9 cellular contexts compared by ENCODE assay signal in the genomic region with DNA sequence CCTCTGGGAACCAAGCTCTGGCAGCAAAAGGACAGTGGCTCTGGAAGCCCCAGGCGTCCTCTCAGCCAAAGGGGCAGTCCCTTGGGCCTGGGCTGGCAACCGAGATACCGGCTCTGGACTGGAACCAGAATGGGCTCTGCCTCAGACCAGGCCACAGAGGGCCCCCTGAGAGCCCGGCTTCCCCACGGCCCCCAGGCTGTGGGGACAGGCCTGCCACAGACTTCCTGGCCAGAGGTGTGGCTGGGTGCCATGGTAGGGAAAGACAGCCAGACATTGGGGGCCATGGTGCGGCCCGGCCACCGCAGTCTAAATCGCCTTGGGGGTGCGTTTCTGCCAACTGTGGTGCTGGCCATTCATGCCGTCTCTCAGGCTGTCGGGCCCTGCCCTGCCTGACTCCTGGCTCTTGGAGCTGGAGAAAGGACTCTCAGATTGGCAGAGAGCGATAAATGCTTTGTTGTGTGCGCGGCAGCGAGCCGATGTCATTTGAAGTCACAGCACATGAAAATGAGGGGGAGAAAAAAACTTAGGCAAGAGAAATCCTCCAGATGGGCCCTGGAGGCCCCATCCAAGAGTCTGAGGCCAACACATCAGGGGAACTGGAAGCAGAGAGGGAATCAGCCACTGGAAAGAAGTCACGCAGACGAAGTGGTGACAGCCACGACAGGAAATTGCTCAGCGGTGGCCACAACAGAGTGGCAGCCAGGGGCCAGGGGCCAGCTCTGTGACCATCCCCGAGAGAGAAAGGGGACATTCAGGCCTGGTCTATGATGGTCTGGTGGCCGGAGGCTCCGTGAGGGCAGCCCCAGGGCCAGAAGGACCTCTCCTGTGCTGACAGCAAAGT. TPM values are rescaled to one million over a fixed set of nuclear protein-coding genes. Genes with fewer than 3 reads are reported as not detected.
DNase-seq lines count a peak whose midpoint lies in the region; ATAC-seq, FAIRE-seq and TF ChIP-seq lines count a peak whose summit lies in the region.
"Had no signal": no experiment of that assay in that cellular context is flagged by ENCODE, and none has a peak within 500 bp of the region (broad histone marks: within the 10 kb centered on the region; RNA-seq: fewer than 3 reads in every experiment).

No MANE protein-coding gene starts in this region.

- CTCF ChIA-PET in CD8-positive, alpha-beta memory T cell (lab: Charles Lee) = no interaction called here
- CTCF ChIA-PET in T-cell (lab: Charles Lee) = no interaction called here

- peaks cover 59% of the 10 kb centered on the region for H3K4me1 ChIP-seq in CD8-positive, alpha-beta memory T cell (ENCODE audit: insufficient read depth, low read length)
- H3K4me1 ChIP-seq in gastroesophageal sphincter = peaks cover 10 to 100% (median 85%) of the 10 kb centered on the region in 3 donors
- peaks cover 94% of the 10 kb centered on the region for H3K4me1 ChIP-seq in parathyroid adenoma

- TF ChIP-seq POLR2A in gastroesophageal sphincter (IDR thresholded peaks at IDR 0.05) = no peak

- H3K27ac ChIP-seq in CD8-positive, alpha-beta memory T cell (ENCODE audit: low read depth, low read length) = peak overlapping the region; percentile 92
- H3K27ac ChIP-seq in gastroesophageal sphincter = peak overlapping the region; percentile 35 to 91 (median 87)
- H3K27ac ChIP-seq in parathyroid adenoma = peak overlapping the region; percentile 99
- H3K27ac ChIP-seq: VCaP had no signal

- H2AFZ ChIP-seq in parathyroid adenoma = peak overlapping the region; percentile 25

- no peak overlapping the region for H3K4me3 Mint-ChIP-seq in CD8-positive, alpha-beta memory T cell
- no peak overlapping the region for H3K4me3 Mint-ChIP-seq in T-cell
- H3K4me3 Mint-ChIP-seq in immature natural killer cell = peak overlapping the region in 2 of 5 donors; percentile 8 to 68

- H3K9ac ChIP-seq in parathyroid adenoma = peak overlapping the region; percentile 50

- H3K4me3 ChIP-seq in CD8-positive, alpha-beta memory T cell (ENCODE audit: low read length) = no peak overlapping the region
- H3K4me3 ChIP-seq in gastroesophageal sphincter = peak overlapping the region in 1 of 2 donors; percentile 12
- no peak overlapping the region for H3K4me3 ChIP-seq in parathyroid adenoma (ENCODE audit: low read depth, low read length)

- H3K9me3 ChIP-seq in CD8-positive, alpha-beta memory T cell (ENCODE audit: low read length) = no peaks in the 10 kb centered on the region
- H3K9me3 ChIP-seq in gastroesophageal sphincter (no peaks in the 10 kb centered on the region), parathyroid adenoma (ENCODE audit: control insufficient read depth, low read length) (no peaks in the 10 kb centered on the region)

- H3K36me3 ChIP-seq in CD8-positive, alpha-beta memory T cell (ENCODE audit: insufficient read depth, low read length) = no peaks in the 10 kb centered on the region
- no peaks in the 10 kb centered on the region for H3K36me3 ChIP-seq in gastroesophageal sphincter
- H3K36me3 ChIP-seq in parathyroid adenoma (ENCODE audit: control insufficient read depth, insufficient read depth, low read length) = no peaks in the 10 kb centered on the region

- H3K4me1 Mint-ChIP-seq in CD8-positive, alpha-beta memory T cell = peaks cover 37 to 74% (median 37%) of the 10 kb centered on the region in 3 donors
- H3K4me1 Mint-ChIP-seq in T-cell (peaks cover 47 to 76% (median 60%) of the 10 kb centered on the region in 3 donors), immature natural killer cell (peaks cover 55 to 58% of the 10 kb centered on the region in 2 donors)

- H3K4me2 ChIP-seq in parathyroid adenoma (ENCODE audit: low read length) = peak overlapping the region; percentile 42

- ATAC-seq in T-cell (replicated peaks in 1 of 4) = no peak
- ATAC-seq in gastroesophageal sphincter = peak; percentile 28
- no peak for ATAC-seq in GM18520 (IDR thresholded peaks at IDR 0.05; ENCODE audit: unreplicated experiment)

- TF ChIP-seq CTCF in gastroesophageal sphincter (IDR thresholded peaks at IDR 0.05) (no peak), parathyroid adenoma (IDR thresholded peaks at IDR 0.05) (no peak)

- H3K27me3 ChIP-seq in CD8-positive, alpha-beta memory T cell (ENCODE audit: insufficient read depth, low read length, poor library complexity, severe bottlenecking) = no peaks in the 10 kb centered on the region
- H3K27me3 ChIP-seq in gastroesophageal sphincter = no peaks in the 10 kb centered on the region
- no peaks in the 10 kb centered on the region for H3K27me3 ChIP-seq in parathyroid adenoma (ENCODE audit: control insufficient read depth, insufficient read depth, low read length)

- H3K27ac Mint-ChIP-seq in CD8-positive, alpha-beta memory T cell = peak overlapping the region in 4 of 8 donors; percentile 18 to 62 (median 42)
- H3K27ac Mint-ChIP-seq in T-cell (peak overlapping the region; percentile 52 to 53), immature natural killer cell (peak overlapping the region in 2 of 6 donors; percentile 30 to 91)

- H3K27me3 Mint-ChIP-seq in CD8-positive, alpha-beta memory T cell = peaks cover 0 to 1% of the 10 kb centered on the region in 2 donors
- H3K27me3 Mint-ChIP-seq in T-cell = no peaks in the 10 kb centered on the region
- peaks cover under 1 to 4% (median 2%) of the 10 kb centered on the region in 3 donors for H3K27me3 Mint-ChIP-seq in immature natural killer cell (ENCODE audit: low read depth in 3 of 3)

- no peak for DNase-seq in CD8-positive, alpha-beta memory T cell
- DNase-seq in T-cell (no peak), frontal cortex (ENCODE audit: low spot score in 2 of 2) (no peak), NCI-H82 (lab: John Stamatoyannopoulos, UW) (no peak), immature natural killer cell (no peak)

- no peaks in the 10 kb centered on the region for H3K9me3 Mint-ChIP-seq in CD8-positive, alpha-beta memory T cell
- H3K9me3 Mint-ChIP-seq in T-cell (no peaks in the 10 kb centered on the region), immature natural killer cell (no peaks in the 10 kb centered on the region)

- FAIRE-seq in frontal cortex (lab: Jason Lieb, UNC) = no peak

- no peak for TF ChIP-seq EP300 in gastroesophageal sphincter (IDR thresholded peaks at IDR 0.05)

- whole genome bisulfite sequencing in gastroesophageal sphincter (ENCODE audit: low coverage in 1 of 2), 2 donors = no CpG with 5 or more reads among the region's 24 CpGs

- H3K79me2 ChIP-seq in parathyroid adenoma = peaks cover 21% of the 10 kb centered on the region

- POLR2A ChIA-PET in CD8-positive, alpha-beta memory T cell (lab: Charles Lee) = no interaction called here
- POLR2A ChIA-PET in T-cell (lab: Charles Lee) = no interaction called here

- H3K36me3 Mint-ChIP-seq in CD8-positive, alpha-beta memory T cell = peaks cover 0 to 7% (median 0%) of the 10 kb centered on the region in 3 donors
- H3K36me3 Mint-ChIP-seq in T-cell (no peaks in the 10 kb centered on the region), immature natural killer cell (no peaks in the 10 kb centered on the region)

RNA-seq across cellular contexts. Expression of gene SH3GL1, which starts 26.5 kb away (rescaled TPM):
- 10 to 100 TPM; 39.8 to 41.2 TPM for total RNA-seq in CD8-positive, alpha-beta memory T cell
- 24.7 TPM for polyA plus RNA-seq in CD8-positive, alpha-beta memory T cell
- total RNA-seq in T-cell = 10 to 100 TPM; 38.8 to 51.5 (median 45.7) TPM
- total RNA-seq in gastroesophageal sphincter = 10 to 100 TPM; 48.2 to 67.7 (median 53.0) TPM
- total RNA-seq in frontal cortex = 17.5 TPM
- polyA plus RNA-seq in immature natural killer cell = 10 to 100 TPM; 13.8 to 24.6 (median 18.4) TPM

RNA-seq across cellular contexts. Expression of gene CHAF1A, which starts 28.6 kb away (rescaled TPM):
- 10 to 100 TPM; 65.2 to 69.5 TPM for total RNA-seq in CD8-positive, alpha-beta memory T cell
- polyA plus RNA-seq in CD8-positive, alpha-beta memory T cell = 5.8 TPM
- total RNA-seq in T-cell (10 to 100 TPM; 14.4 to 27.3 (median 16.5) TPM), gastroesophageal sphincter (10 to 100 TPM in 1 of 4 donors, 1 to 10 TPM in 3; 2.4 to 11.9 (median 7.4) TPM), frontal cortex (11.8 TPM)
- polyA plus RNA-seq in immature natural killer cell = 1 to 10 TPM; 1.5 to 8.5 (median 2.9) TPM

RNA-seq across cellular contexts. Expression of gene MPND, which starts 30.5 kb away (rescaled TPM):
- total RNA-seq in CD8-positive, alpha-beta memory T cell = 10 to 100 TPM; 17.0 to 18.3 TPM
- 8.4 TPM for polyA plus RNA-seq in CD8-positive, alpha-beta memory T cell
- total RNA-seq in T-cell (10 to 100 TPM; 10.7 to 27.3 (median 22.6) TPM), gastroesophageal sphincter (1 to 10 TPM; 4.7 to 7.5 (median 6.0) TPM), frontal cortex (18.8 TPM)
- polyA plus RNA-seq in immature natural killer cell = 10 to 100 TPM in 2 of 3 donors, 1 to 10 TPM in 1; 9.0 to 13.4 (median 11.3) TPM

RNA-seq across cellular contexts. Expression of gene STAP2, which starts 35.2 kb away (rescaled TPM):
- 1 to 10 TPM; 3.9 to 6.1 TPM for total RNA-seq in CD8-positive, alpha-beta memory T cell
- 1.8 TPM for polyA plus RNA-seq in CD8-positive, alpha-beta memory T cell
- total RNA-seq in T-cell = 1 to 10 TPM; 2.3 to 3.7 (median 2.9) TPM
- 1 to 10 TPM in 3 of 4 donors, not detected in 1; 1.4 to 5.6 (median 4.9) TPM for total RNA-seq in gastroesophageal sphincter
- total RNA-seq in frontal cortex = 0.82 TPM
- 1 to 10 TPM in 1 of 3 donors, under 1 TPM in 1, not detected in 1; 0.89 to 4.2 TPM for polyA plus RNA-seq in immature natural killer cell
